ENCODE assay signal across 25 cellular contexts in the genomic region with DNA sequence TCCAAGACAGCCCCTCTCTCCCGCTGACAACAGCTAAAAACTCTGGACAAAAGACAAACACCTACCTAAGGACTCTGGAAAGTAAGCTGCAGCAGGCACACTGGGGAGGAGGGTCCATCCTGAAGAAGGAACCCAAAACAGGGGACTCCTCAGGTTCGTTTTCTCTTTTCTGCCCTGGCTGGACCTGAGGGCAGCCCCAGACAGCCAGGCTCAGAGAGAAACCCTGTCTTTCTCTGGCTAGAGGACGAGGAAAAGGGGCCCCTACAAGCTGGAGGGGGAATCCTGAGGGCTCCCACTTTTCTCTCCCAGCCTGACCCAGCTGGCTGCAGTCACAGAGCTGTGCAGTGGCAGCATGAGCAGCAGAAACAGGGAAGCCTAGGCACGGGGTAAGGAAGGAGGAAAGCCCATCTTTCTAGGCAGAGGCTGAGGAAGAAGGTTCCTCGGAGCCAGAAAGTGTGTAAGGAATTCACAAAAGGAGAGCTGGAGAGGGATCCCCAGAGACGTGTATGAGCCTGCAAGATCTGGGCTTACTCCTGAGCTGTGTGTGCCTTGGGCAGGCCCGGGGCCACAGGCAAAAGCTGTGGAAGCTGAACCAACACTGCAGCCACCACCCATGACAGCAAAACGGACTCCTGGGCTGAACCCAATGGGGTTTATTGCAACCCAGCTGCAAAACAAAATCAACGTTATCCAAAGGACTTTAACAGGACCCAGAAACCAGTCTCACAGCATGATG. TPM values are rescaled to one million over a fixed set of nuclear protein-coding genes. Genes with fewer than 3 reads are reported as not detected.
DNase-seq lines count a peak whose midpoint lies in the region; FAIRE-seq and TF ChIP-seq lines count a peak whose summit lies in the region.
"Had no signal": no experiment of that assay in that cellular context is flagged by ENCODE, and none has a peak within 500 bp of the region (broad histone marks: within the 10 kb centered on the region; RNA-seq: fewer than 3 reads in every experiment).

No MANE protein-coding gene starts in this region.

- H4K91ac ChIP-seq in H1 (replicated peaks; ENCODE audit: insufficient read length, low read length): no peak overlapping the region

- TF ChIP-seq POLR2A in H1 (IDR thresholded peaks at IDR 0.05; ENCODE audit: control extremely low read depth in 1 of 2, low read depth in 2 of 2, low read length in 2 of 2) (no peak), uterus (IDR thresholded peaks at IDR 0.05) (no peak)

- no peak overlapping the region for H3K14ac ChIP-seq in H1 (ENCODE audit: insufficient read length)

- peak overlapping the region; percentile 19; the same call in 1 of the 2 replicates for H3K18ac ChIP-seq in H1 (ENCODE audit: extremely low read depth, low read length)

- no peak overlapping the region for H2BK20ac ChIP-seq in H1 (ENCODE audit: low read length)

- H3K9me3 ChIP-seq in A673 (ENCODE audit: low read depth, low read length, poor library complexity, severe bottlenecking) (peaks cover 15% of the 10 kb centered on the region), HUES6 (ENCODE audit: control insufficient read depth, insufficient read depth, low read depth, low read length) (no peaks in the 10 kb centered on the region; the same call in 1 of the 2 replicates), H1 (ENCODE audit: insufficient read depth in 2 of 2, low read depth in 1 of 2, low read length in 1 of 2) (no peaks in the 10 kb centered on the region), mesodermal cell (ENCODE audit: control insufficient read depth, low read length) (peaks cover 13% of the 10 kb centered on the region), uterus (no peaks in the 10 kb centered on the region)
- H3K9me3 ChIP-seq: esophagus muscularis mucosa had no signal

- H2AK5ac ChIP-seq in H1 (ENCODE audit: low read depth, low read length): no peak overlapping the region

- H3K27ac ChIP-seq in A673 (ENCODE audit: low read depth, low read length, poor library complexity, severe bottlenecking) (peak overlapping the region; percentile 73), HUES6 (ENCODE audit: low read depth, low read length) (0 out of 2 replicates have a peak overlapping the region, but pooled peaks have one; percentile 45), H1 (ENCODE audit: low read depth, low read length) (no peak overlapping the region), mesodermal cell (ENCODE audit: low read depth, low read length, severe bottlenecking) (peak overlapping the region; percentile 23), uterus (no peak overlapping the region)
- H3K27ac ChIP-seq: C4-2B, esophagus muscularis mucosa, SJSA1 had no signal

- H2BK15ac ChIP-seq in H1 (ENCODE audit: low read length): no peak overlapping the region

- no peak for FAIRE-seq in H1 (lab: Jason Lieb, UNC)
- FAIRE-seq in urothelium cell line (lab: Jason Lieb, UNC): no peak
- FAIRE-seq: D721Med had no signal

- H2BK120ac ChIP-seq in H1 (replicated peaks; ENCODE audit: low read depth, low read length): no peak overlapping the region

- H3K4me3 ChIP-seq in A673 (ENCODE audit: low read depth, low read length, poor library complexity, severe bottlenecking) (no peak overlapping the region), HUES6 (ENCODE audit: low read depth, low read length) (no peak overlapping the region), H1 (ENCODE audit: extremely low read depth in 1 of 4, insufficient read depth in 2 of 4, low read depth in 3 of 4, low read length in 4 of 4) (no peak overlapping the region), mesodermal cell (ENCODE audit: extremely low read depth, insufficient read depth, low read length, poor library complexity, severe bottlenecking) (no peak overlapping the region), uterus (no peak overlapping the region)
- H3K4me3 ChIP-seq: esophagus muscularis mucosa, SJSA1 had no signal

- WGBS in H1 (ENCODE audit: extremely low coverage in 1 of 2, insufficient coverage in 1 of 2, insufficient read length in 1 of 2, insufficient replicate concordance in 2 of 2, low coverage in 1 of 2, low lambda C conversion rate in 2 of 2, missing lambda C conversion rate in 1 of 2), 2 experiments: 81% methylated on average over 8 of the region's 9 CpGs; no CpG with 5 or more reads in 1 of the 2 experiments
- 85 to 94% methylated on average over 7 to 8 of the region's 9 CpGs for WGBS in mesodermal cell (ENCODE audit: insufficient coverage in 2 of 2), 2 experiments

- POLR2A ChIA-PET in A673 (lab: Charles Lee; ENCODE audit: low non-redundant PET) (no interaction called here), H1 (lab: Charles Lee; ENCODE audit: partially characterized antibody) (interaction anchor here (0.9 to 1.2 kb wide), 4 partner anchors 9 to 26 kb away, joined by 3 to 7 read pairs (median 4); no protein-coding TSS in a partner anchor)

- H4K20me1 ChIP-seq in H1 (replicated peaks in 1 of 2; ENCODE audit: control insufficient read depth in 1 of 2, insufficient read depth in 2 of 2, low read length in 2 of 2): peaks cover 55 to 59% of the 10 kb centered on the region in 2 experiments

- H3K4me2 ChIP-seq in H1 (ENCODE audit: insufficient read depth in 1 of 2, low read depth in 2 of 2, low read length in 2 of 2): no peak overlapping the region; a peak in 1 of 4 replicates

- H3K79me2 ChIP-seq in H1 (ENCODE audit: control insufficient read depth in 1 of 2, insufficient read depth in 2 of 2, low read length in 2 of 2): peaks cover 68 to 100% of the 10 kb centered on the region in 2 experiments

- H3K79me1 ChIP-seq in H1 (ENCODE audit: low read depth, low read length): peaks cover 31% of the 10 kb centered on the region

- H3K27me3 ChIP-seq in A673 (replicated peaks; ENCODE audit: insufficient read depth, low read depth, low read length, poor library complexity) (no peaks in the 10 kb centered on the region), HUES6 (ENCODE audit: control insufficient read depth, insufficient read depth, low read length) (no peaks in the 10 kb centered on the region), H1 (replicated peaks in 1 of 4; ENCODE audit: control insufficient read depth in 3 of 4, extremely low read depth in 1 of 4, insufficient read depth in 3 of 4, low read length in 3 of 4) (no peaks in the 10 kb centered on the region), uterus (no peaks in the 10 kb centered on the region)
- H3K27me3 ChIP-seq: esophagus muscularis mucosa, SJSA1 had no signal

- H3K23ac ChIP-seq in H1 (ENCODE audit: insufficient read length): no peak overlapping the region

- H3K4me1 ChIP-seq in A673 (ENCODE audit: insufficient read depth, low read length, poor library complexity, severe bottlenecking) (peaks cover 45% of the 10 kb centered on the region), HUES6 (ENCODE audit: control insufficient read depth, insufficient read depth, low read length) (peaks cover 68% of the 10 kb centered on the region), H1 (replicated peaks in 1 of 4; ENCODE audit: control insufficient read depth in 3 of 4, insufficient read depth in 4 of 4, low read length in 3 of 4) (peaks cover 3 to 55% (median 39%) of the 10 kb centered on the region in 4 experiments), mesodermal cell (ENCODE audit: control insufficient read depth, insufficient read depth, low read length, poor library complexity, severe bottlenecking) (peaks cover 46% of the 10 kb centered on the region), uterus (peaks cover 0 to 10% of the 10 kb centered on the region in 2 donors)
- H3K4me1 ChIP-seq: SJSA1 had no signal

- TF ChIP-seq CTCF in A673 (conservative IDR thresholded peaks at IDR 0.05; ENCODE audit: low read depth, low read length) (no peak), H1 (IDR thresholded peaks at IDR 0.05; ENCODE audit: control extremely low read depth in 1 of 3, insufficient read depth in 1 of 3, low read depth in 1 of 3, low read length in 3 of 3) (no peak), uterus (IDR thresholded peaks at IDR 0.05) (no peak)

- CTCF ChIA-PET in A673 (lab: Charles Lee) (no interaction called here), H1 (lab: Charles Lee; ENCODE audit: partially characterized antibody) (interaction anchor here (0.6 to 4.1 kb wide), 6 partner anchors 23 to 232 kb away, joined by 3 to 15 read pairs (median 3); no protein-coding TSS in a partner anchor)

- H3K23me2 ChIP-seq in H1 (ENCODE audit: low read depth, low read length): no peaks in the 10 kb centered on the region

- no peak overlapping the region for H3K4ac ChIP-seq in H1 (replicated peaks; ENCODE audit: insufficient read length, low read depth, low read length)

- no peak overlapping the region for H4K5ac ChIP-seq in H1 (ENCODE audit: insufficient read length, low read depth, low read length)

- no peak for DNase-seq in A673 (ENCODE audit: low spot score)
- no peak for DNase-seq in H1 (ENCODE audit: low read depth in 1 of 2, low spot score in 2 of 2)
- no peak for DNase-seq in uterus
- no peak for DNase-seq in DMS79 (lab: John Stamatoyannopoulos, UW)
- no peak for DNase-seq in urothelium cell line (ENCODE audit: low spot score)
- DNase-seq in occipital lobe (lab: John Stamatoyannopoulos, UW): no peak
- DNase-seq: ACHN; activated CD4-positive, alpha-beta memory T cell treated with anti-CD3 and anti-CD28 coated beads, Interleukin-2, amount 10 ng/mL, durations not matched to agents 7 days and 5 days; activated naive CD4-positive, alpha-beta T cell treated with anti-CD3 and anti-CD28 coated beads for 36 hours; activated T-cell treated with anti-CD3 and anti-CD28 coated beads, Interleukin-2, amount 50 U/mL, for 24 hours; amygdala; HFFc6; left ventricle myocardium superior; MM.1S; NCI-H2227 treated with DMSO at 0.1 percent for 48 hours; NCI-H748 treated with DMSO at 0.1 percent for 48 hours; PC-3; right cardiac atrium; stimulated activated CD8-positive, alpha-beta memory T cell treated with anti-CD3 and anti-CD28 coated beads, Interleukin-4, amount 100 ng/mL, for 48 hours had no signal

- no peak overlapping the region for H3K9ac ChIP-seq in HUES6 (ENCODE audit: low read length)
- H3K9ac ChIP-seq in H1 (replicated peaks in 1 of 4; ENCODE audit: extremely low read depth in 1 of 4, low read depth in 3 of 4, low read length in 3 of 4): no peak overlapping the region; a peak in 1 of 7 replicates

- intact Hi-C loops in A673 (cut with micrococcal nuclease; ENCODE audit: unreplicated experiment) (no loop called here), uterus (cut with DNase I; ENCODE audit: low total_unique reads) (no loop called here)

- no peak overlapping the region for H4K8ac ChIP-seq in H1 (ENCODE audit: extremely low read depth, insufficient read depth, low read length)

- no peak for TF ChIP-seq RAD21 in H1 (IDR thresholded peaks at IDR 0.05 in 1 of 2, conservative IDR thresholded peaks at IDR 0.05 in 1 of 2; ENCODE audit: low read depth in 2 of 2, low read length in 2 of 2)

- H3K56ac ChIP-seq in H1 (replicated peaks; ENCODE audit: insufficient read length, low read depth, low read length): no peak overlapping the region

- BruUV-seq in A673 (replicated peaks; lab: Mats Ljungman, UMichigan): no TSS peak

- H2AFZ ChIP-seq in H1 (ENCODE audit: low read length): no peak overlapping the region

- no peak overlapping the region for H2BK12ac ChIP-seq in H1 (ENCODE audit: low read depth, low read length)

- H3K36me3 ChIP-seq in A673 (ENCODE audit: insufficient read depth, low read length, poor library complexity, severe bottlenecking): no peaks in the 10 kb centered on the region
- no peaks in the 10 kb centered on the region for H3K36me3 ChIP-seq in HUES6 (ENCODE audit: control insufficient read depth, insufficient read depth, low read length)
- no peaks in the 10 kb centered on the region for H3K36me3 ChIP-seq in H1 (ENCODE audit: control insufficient read depth in 2 of 4, insufficient read depth in 4 of 4, low read length in 3 of 4)
- H3K36me3 ChIP-seq in mesodermal cell (ENCODE audit: control insufficient read depth, insufficient read depth, low read length): peaks cover 10% of the 10 kb centered on the region
- H3K36me3 ChIP-seq in uterus: no peaks in the 10 kb centered on the region
- H3K36me3 ChIP-seq: esophagus muscularis mucosa, SJSA1 had no signal

- TF ChIP-seq EP300 in H1 (IDR thresholded peaks at IDR 0.05; ENCODE audit: borderline replicate concordance in 1 of 2, low read depth in 2 of 2, low read length in 2 of 2): no peak

- no peak overlapping the region for H2BK5ac ChIP-seq in H1 (ENCODE audit: low read depth, low read length)

RNA-seq across cellular contexts. Expression of a gene that starts 16.3 kb away (rescaled TPM):
- total RNA-seq in A673 (2021) (51.0 and 52.3 TPM in 2 replicates), uterus (10 to 100 TPM; 15.6 to 61.2 (median 43.2) TPM), occipital lobe (128 TPM)
- total RNA-seq in H1 (2021; fragmentation: NEBNext Ultra II Directional; extraction: Animal tissue kit (Norgen Biotek cat#: 25700)): 43.1 and 44.0 TPM in 2 replicates
- 13.4 and 14.4 TPM in 2 replicates for polyA plus RNA-seq in H1 (2011; rRNA removed)
- polyA plus RNA-seq in H1 (2011; cell fraction: cytosol; rRNA removed): 10.7 TPM
- polyA plus RNA-seq in H1 (2011; cell fraction: nucleus; rRNA removed): 29.4 TPM
- polyA plus RNA-seq in H1 (2012, experiment 1 of 2): 18.7 to 25.2 TPM (median 22.4 TPM) in 4 replicates
- polyA plus RNA-seq in H1 (2012, experiment 2 of 2): 5.8 TPM
- polyA plus RNA-seq in H1 (2013, experiment 1 of 2): 19.1 TPM
- 17.7 TPM for polyA plus RNA-seq in H1 (2013, experiment 2 of 2)
- polyA minus RNA-seq in H1 (2011; rRNA and poly(A)+ RNA removed): 29.0 and 30.8 TPM in 2 replicates
- polyA minus RNA-seq in H1 (2011; cell fraction: cytosol; rRNA and poly(A)+ RNA removed): 64.3 TPM
- polyA minus RNA-seq in H1 (2011; cell fraction: nucleus; rRNA and poly(A)+ RNA removed): 31.5 TPM
- polyA plus RNA-seq in mesodermal cell (2013, experiment 1 of 2): 24.2 TPM
- polyA plus RNA-seq in mesodermal cell (2013, experiment 2 of 2): 19.2 TPM

Comparison
In these comparisons a context has a peak if more than half of its experiments do, and no peak if none do; other contexts are left out.
1. H3K27ac ChIP-seq: peak in A673 (single experiment), HUES6 (single experiment) and mesodermal cell (single experiment); none in H1 (single experiment) and uterus (0 of 2).